In the genomic region with DNA sequence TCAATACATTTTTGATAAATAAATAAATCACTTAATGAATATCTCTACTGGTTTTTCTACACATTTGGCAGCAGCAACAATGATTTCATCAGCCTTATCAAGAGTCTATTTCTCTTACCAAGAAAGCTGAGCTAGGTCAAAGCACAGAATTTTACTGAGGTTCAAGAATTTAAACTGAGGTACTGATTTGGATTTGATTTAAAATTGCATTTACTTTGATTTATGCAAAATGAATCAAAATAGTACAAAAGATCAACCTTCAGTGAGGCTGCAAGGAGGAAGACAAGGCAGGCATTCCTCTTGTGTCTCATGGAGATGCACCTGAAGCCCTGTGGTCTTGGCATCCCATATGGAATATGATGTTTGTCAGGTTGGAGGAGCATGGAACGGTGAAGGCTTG, we compare ENCODE assay signal across 8 cellular contexts.
"Had no signal": no experiment of that assay in that cellular context is flagged by ENCODE, and none has a peak within 500 bp of the region (broad histone marks: within the 10 kb centered on the region; RNA-seq: fewer than 3 reads in every experiment).

No MANE protein-coding gene starts in this region.

- FAIRE-seq: G401.6, GM12878, GM12891, GM12892, GM18507, GM19239 had no signal

- H3K4me3 ChIP-seq: GM12878 had no signal

- ATAC-seq: GM12878 had no signal

- DNase-seq: GDM1, GF-D8 had no signal
